Comparison of ENCODE assay signal across 27 cellular contexts in the genomic region with DNA sequence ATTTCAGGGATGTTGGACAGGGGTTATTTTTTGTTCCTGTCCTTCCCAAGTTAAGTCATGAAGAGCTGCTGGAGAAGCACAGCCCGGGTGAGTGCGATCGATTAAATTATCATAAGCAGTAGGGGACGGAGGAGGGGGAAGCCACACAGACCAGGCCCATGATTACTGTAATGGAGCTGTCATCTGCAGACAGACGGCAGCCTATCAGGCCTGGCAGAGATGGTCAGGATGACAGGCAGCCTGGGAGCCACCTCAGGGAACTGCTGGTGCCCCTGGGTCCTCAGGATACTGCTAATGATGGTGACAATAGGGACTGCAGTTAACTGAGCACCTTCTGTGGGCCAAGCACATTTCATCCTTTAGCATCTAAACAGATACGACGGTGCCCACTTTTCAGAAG.
"Had no signal": no experiment of that assay in that cellular context is flagged by ENCODE, and none has a peak within 500 bp of the region (broad histone marks: within the 10 kb centered on the region; RNA-seq: fewer than 3 reads in every experiment).

No MANE protein-coding gene starts in this region.

- H3K9me3 Mint-ChIP-seq: stimulated activated naive CD8-positive, alpha-beta T cell treated with anti-CD3 and anti-CD28 coated beads, Interleukin-15, amount 100 ng/mL, for 72 hours had no signal

- H3K36me3 Mint-ChIP-seq: neural progenitor cell had no signal

- H3K36me3 ChIP-seq: gastrocnemius medialis, left lung, neural progenitor cell, prostate gland, right atrium auricular region, thyroid gland, vagina had no signal

- H3K27ac Mint-ChIP-seq: naive thymus-derived CD4-positive, alpha-beta T cell; nephron; neural progenitor cell; stimulated activated naive CD8-positive, alpha-beta T cell treated with anti-CD3 and anti-CD28 coated beads, Interleukin-15, amount 100 ng/mL, for 72 hours had no signal

- DNase-seq: cortex of kidney; dorsolateral prefrontal cortex; effector CD4-positive, alpha-beta T cell; foreskin fibroblast; gastrocnemius medialis; head of caudate nucleus; left cardiac atrium; left lung; mesenchymal stem cell; midbrain; naive thymus-derived CD4-positive, alpha-beta T cell; nucleus accumbens; stimulated activated CD4-positive, alpha-beta T cell treated with anti-CD3 and anti-CD28 coated beads, Interleukin-12 subunit alpha, Interleukin-12 subunit beta, amount 100 ng/mL, for 4 hours; stimulated activated CD4-positive, alpha-beta T cell treated with anti-CD3 and anti-CD28 coated beads, Interleukin-1b, Interleukin-23, amount 100 ng/mL, for 48 hours; stimulated activated CD4-positive, alpha-beta T cell treated with anti-CD3 and anti-CD28 coated beads, Interleukin-4, amount 100 ng/mL, for 1 hour; stimulated activated CD8-positive, alpha-beta memory T cell treated with anti-CD3 and anti-CD28 coated beads, Interleukin-4, amount 100 ng/mL, for 48 hours; stimulated activated naive CD4-positive, alpha-beta T cell; stimulated activated naive CD8-positive, alpha-beta T cell treated with anti-CD3 and anti-CD28 coated beads, Interleukin-15, amount 100 ng/mL, for 72 hours; trophoblast cell had no signal

- H3K4me1 Mint-ChIP-seq: naive thymus-derived CD4-positive, alpha-beta T cell; stimulated activated naive CD8-positive, alpha-beta T cell treated with anti-CD3 and anti-CD28 coated beads, Interleukin-15, amount 100 ng/mL, for 72 hours had no signal

- ATAC-seq: gastrocnemius medialis; left cardiac atrium; left lung; naive thymus-derived CD4-positive, alpha-beta T cell; sciatic nerve; stimulated activated naive CD8-positive, alpha-beta T cell treated with anti-CD3 and anti-CD28 coated beads, Interleukin-15, amount 100 ng/mL, for 72 hours had no signal

- H3K27ac ChIP-seq: dorsolateral prefrontal cortex, gastrocnemius medialis, left lung, neural progenitor cell, prostate gland, right atrium auricular region, thyroid gland, vagina had no signal

- H3K4me1 ChIP-seq: gastrocnemius medialis, left lung, prostate gland, right atrium auricular region, thyroid gland, vagina had no signal

- H3K27me3 ChIP-seq: left lung, neural progenitor cell, right atrium auricular region, thyroid gland, vagina had no signal

- H3K9me3 ChIP-seq: gastrocnemius medialis, left lung, prostate gland, right atrium auricular region, thyroid gland, vagina had no signal

- H3K4me2 ChIP-seq: neural progenitor cell, smooth muscle cell had no signal

- H2AFZ ChIP-seq: neural progenitor cell had no signal

- H3K4me3 ChIP-seq: dorsolateral prefrontal cortex, gastrocnemius medialis, left lung, neural progenitor cell, prostate gland, right atrium auricular region, smooth muscle cell, thyroid gland, vagina had no signal

- H3K4me3 Mint-ChIP-seq: naive thymus-derived CD4-positive, alpha-beta T cell; nephron; neural progenitor cell; stimulated activated naive CD8-positive, alpha-beta T cell treated with anti-CD3 and anti-CD28 coated beads, Interleukin-15, amount 100 ng/mL, for 72 hours had no signal

- H3K9ac ChIP-seq: neural progenitor cell had no signal
